8 cellular contexts compared by ENCODE assay signal in genomic region chr1:43227138-43227836, GRCh38. TPM values are rescaled to one million over a fixed set of nuclear protein-coding genes. Genes with fewer than 3 reads are reported as not detected.
DNase-seq lines count a peak whose midpoint lies in the region; ATAC-seq and TF ChIP-seq lines count a peak whose summit lies in the region.

No MANE protein-coding gene starts in this region.

- no peak overlapping the region for H3K4me3 ChIP-seq in BJ (ENCODE audit: low read depth, low read length)

- CTCF ChIA-PET in BJ (lab: Yijun Ruan, JAX) = interaction anchor here (0.5 to 1.9 kb wide), 33 partner anchors 9 to 708 kb away, joined by 3 to 17 read pairs (median 3); partner anchors contain the start of genes CDC20 and KDM4A

- no peaks in the 10 kb centered on the region for H3K27me3 ChIP-seq in BJ (ENCODE audit: control insufficient read depth, insufficient read depth, low read length)

- no peaks in the 10 kb centered on the region for H3K36me3 ChIP-seq in BJ (ENCODE audit: control insufficient read depth, insufficient read depth, low read length)

- ATAC-seq in left colon (peak; percentile 88), GM19452 (IDR thresholded peaks at IDR 0.05; ENCODE audit: unreplicated experiment) (no peak)

- POLR2A ChIA-PET in BJ (lab: Charles Lee) = interaction anchor here (0.6 kb wide), 1 partner anchor 141 kb away, joined by 3 read pairs; no protein-coding TSS in a partner anchor

- intact Hi-C loops in left colon (cut with DNase I, micrococcal nuclease) = no loop called here

- DNase-seq in BJ (ENCODE audit: low read depth) (no peak), H4 (ENCODE audit: low spot score) (peak; percentile 68), NCI-H345 (lab: John Stamatoyannopoulos, UW) (peak; percentile 82), cerebellar cortex (ENCODE audit: low spot score) (peak; percentile 87), left colon (peak; percentile 66 to 92)
- peak; percentile 89 for DNase-seq in activated CD4-positive, CD25-positive, alpha-beta regulatory T cell treated with anti-CD3 and anti-CD28 coated beads, Interleukin-2, amount 50 U/mL, for 72 hours
- peak; percentile 90 for DNase-seq in stimulated activated CD4-positive, alpha-beta T cell treated with anti-CD3 and anti-CD28 coated beads, Interleukin-4, amount 100 ng/mL, for 24 hours

- TF ChIP-seq CTCF in BJ (IDR thresholded peaks at IDR 0.05; ENCODE audit: insufficient read depth, low read depth, low read length) = peak; percentile 91

RNA-seq across cellular contexts. Expression of gene TMEM125, which starts 42.5 kb away (rescaled TPM):
- 0.17 TPM in 2 replicates for polyA plus RNA-seq in BJ (2011; rRNA removed)
- 0.24 TPM in 1 of 2 replicates, not detected in the other for polyA minus RNA-seq in BJ (2011; rRNA and poly(A)+ RNA removed)
- not detected in 2 replicates for total RNA-seq in H4 (2014; rRNA removed; shearing (Covaris generic))
- 10 to 100 TPM; 52.4 to 63.3 TPM for total RNA-seq in left colon

RNA-seq across cellular contexts. Expression of gene CFAP57, which starts 55.2 kb away (rescaled TPM):
- 0.27 TPM in 2 replicates for polyA plus RNA-seq in BJ (2011; rRNA removed)
- polyA minus RNA-seq in BJ (2011; rRNA and poly(A)+ RNA removed) = 0.05 and 0.24 TPM in 2 replicates
- total RNA-seq in H4 (2014; rRNA removed; shearing (Covaris generic)) = 1.1 and 1.2 TPM in 2 replicates
- total RNA-seq in left colon = not detected

RNA-seq across cellular contexts. Expression of gene EBNA1BP2, which starts 55.2 kb away (rescaled TPM):
- polyA plus RNA-seq in BJ (2011; rRNA removed) = 63.4 and 70.9 TPM in 2 replicates
- 19.2 and 19.4 TPM in 2 replicates for polyA minus RNA-seq in BJ (2011; rRNA and poly(A)+ RNA removed)
- 211 and 219 TPM in 2 replicates for total RNA-seq in H4 (2014; rRNA removed; shearing (Covaris generic))
- total RNA-seq in left colon = 10 to 100 TPM; 30.4 to 32.4 TPM

RNA-seq across cellular contexts. Expression of gene C1orf210, which starts 58.1 kb away (rescaled TPM):
- not detected in 2 replicates for polyA plus RNA-seq in BJ (2011; rRNA removed)
- polyA minus RNA-seq in BJ (2011; rRNA and poly(A)+ RNA removed) = not detected in 2 replicates
- not detected in 2 replicates for total RNA-seq in H4 (2014; rRNA removed; shearing (Covaris generic))
- total RNA-seq in left colon = 10 to 100 TPM; 76.9 to 97.8 TPM

Comparison
In these comparisons a context has a peak if more than half of its experiments do, and no peak if none do; other contexts are left out.
1. RNA of gene TMEM125, which starts 42.5 kb away (total RNA-seq): 52.4 to 63.3 TPM in left colon; not detected in H4; every median in the first group is over 10 times any median in the second.